Comparison of ENCODE assay signal across 9 cellular contexts in the genomic region with DNA sequence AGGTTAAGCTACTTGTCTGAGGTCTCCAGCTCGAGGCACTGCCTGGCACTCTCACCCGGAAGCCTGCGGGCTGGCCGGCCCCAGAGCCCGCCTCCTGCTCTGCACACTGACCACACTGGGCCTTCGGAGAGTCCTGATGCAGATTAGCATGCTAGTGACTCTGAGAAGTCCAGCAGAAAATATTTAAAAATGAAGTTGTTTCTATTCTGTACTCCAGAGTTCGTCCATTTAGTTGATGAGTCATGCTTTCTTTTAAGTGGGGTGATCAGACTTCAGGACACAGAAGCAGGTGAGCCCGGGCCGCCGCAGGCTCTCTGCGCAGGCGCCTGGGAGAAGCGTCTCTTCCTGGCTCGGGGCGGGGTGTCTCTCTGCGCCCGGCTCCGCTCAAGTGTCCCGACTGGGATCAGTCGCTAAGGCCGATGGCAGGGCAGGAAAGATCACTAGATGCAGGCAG. TPM values are rescaled to one million over a fixed set of nuclear protein-coding genes. Genes with fewer than 3 reads are reported as not detected.
DNase-seq lines count a peak whose midpoint lies in the region; ATAC-seq, FAIRE-seq and TF ChIP-seq lines count a peak whose summit lies in the region.
"Had no signal": no experiment of that assay in that cellular context is flagged by ENCODE, and none has a peak within 500 bp of the region (broad histone marks: within the 10 kb centered on the region; RNA-seq: fewer than 3 reads in every experiment).

No MANE protein-coding gene starts in this region.

- H3K4me1 Mint-ChIP-seq in type B pancreatic cell (ENCODE audit: unreplicated experiment) = peaks cover 18% of the 10 kb centered on the region

- no peaks in the 10 kb centered on the region for H3K9me3 Mint-ChIP-seq in type B pancreatic cell

- ATAC-seq in HG03521 (IDR thresholded peaks at IDR 0.05; ENCODE audit: unreplicated experiment) = no peak

- H3K4me3 ChIP-seq in coronary artery = peak overlapping the region; percentile 50
- peak overlapping the region; percentile 20 to 34 for H3K4me3 ChIP-seq in muscle layer of duodenum (ENCODE audit: low read depth in 1 of 2, low read length in 2 of 2)

- TF ChIP-seq CTCF in GM20000 (IDR thresholded peaks at IDR 0.05; ENCODE audit: extremely low read depth, missing control alignments) = no peak
- no peak for TF ChIP-seq CTCF in coronary artery (IDR thresholded peaks at IDR 0.05)
- TF ChIP-seq CTCF in type B pancreatic cell (conservative IDR thresholded peaks at IDR 0.05) = no peak

- no peaks in the 10 kb centered on the region for H3K9me3 ChIP-seq in muscle layer of duodenum (ENCODE audit: control insufficient read depth in 1 of 2, low read length in 2 of 2)

- no peak overlapping the region for H3K27ac ChIP-seq in coronary artery
- no peak overlapping the region for H3K27ac ChIP-seq in muscle layer of duodenum (ENCODE audit: low read length)

- H3K36me3 Mint-ChIP-seq in type B pancreatic cell = no peaks in the 10 kb centered on the region

- H3K27me3 ChIP-seq in muscle layer of duodenum (ENCODE audit: low read depth, low read length) = no peaks in the 10 kb centered on the region

- peaks cover 0 to 5% of the 10 kb centered on the region in 2 donors for H3K4me1 ChIP-seq in muscle layer of duodenum (ENCODE audit: control insufficient read depth in 1 of 2, insufficient read depth in 2 of 2, low read length in 2 of 2)

- no peak for FAIRE-seq in RCC 7860 (lab: Jason Lieb, UNC)

- H3K27ac Mint-ChIP-seq in type B pancreatic cell = no peak overlapping the region

- peak overlapping the region; percentile 68 for H3K4me3 Mint-ChIP-seq in type B pancreatic cell

- peaks cover 13% of the 10 kb centered on the region for H3K27me3 Mint-ChIP-seq in type B pancreatic cell

- no peaks in the 10 kb centered on the region for H3K36me3 ChIP-seq in muscle layer of duodenum (ENCODE audit: control insufficient read depth in 1 of 2, insufficient read depth in 2 of 2, low read length in 2 of 2)

- DNase-seq in GM20000 (ENCODE audit: low spot score) (peak; percentile 49), SHP77 (lab: John Stamatoyannopoulos, UW) (peak; percentile 42 to 57), coronary artery (ENCODE audit: low spot score) (no peak), type B pancreatic cell (ENCODE audit: extremely low spot score, unreplicated experiment) (no peak), RCC 7860 (ENCODE audit: low spot score) (no peak), NCI-H226 (no peak)

RNA-seq across cellular contexts. Expression of gene FAM240B, which starts 32.5 kb away (rescaled TPM):
- not detected in 2 replicates for total RNA-seq in type B pancreatic cell (ENCODE audit: low replicate concordance)
- total RNA-seq: LHCN-M2 had no signal

Comparison
In these comparisons a context has a peak if more than half of its experiments do, and no peak if none do; other contexts are left out.
1. DNase-seq: peak in GM20000 (single experiment) and SHP77 (2 of 2); none in coronary artery (single experiment), type B pancreatic cell (single experiment), RCC 7860 (single experiment) and NCI-H226 (single experiment).